Comparison of ENCODE assay signal across 18 cellular contexts in the genomic region with DNA sequence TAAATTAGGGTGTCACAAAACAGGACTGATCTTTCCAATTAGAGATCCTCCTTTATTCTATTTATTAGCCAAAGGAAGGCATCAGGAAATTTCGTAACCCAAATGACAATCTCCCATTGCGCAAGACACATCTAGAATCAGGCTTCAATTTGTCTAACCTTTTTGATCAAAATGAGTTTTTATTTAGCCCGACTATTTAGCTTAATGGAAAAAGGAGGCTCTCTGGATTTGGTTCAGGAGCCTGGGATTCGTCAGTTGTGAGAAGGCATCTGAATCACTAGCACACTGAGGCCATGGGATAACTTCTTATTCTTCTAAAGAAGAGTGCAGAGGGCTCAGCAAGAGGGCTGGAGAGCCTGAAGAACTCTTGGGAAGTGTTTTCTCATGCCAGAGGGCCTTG.
"Had no signal": no experiment of that assay in that cellular context is flagged by ENCODE, and none has a peak within 500 bp of the region (broad histone marks: within the 10 kb centered on the region; RNA-seq: fewer than 3 reads in every experiment).

No MANE protein-coding gene starts in this region.

- ATAC-seq: mucosa of descending colon; natural killer cell treated with Interleukin-12 subunit alpha and Interleukin-12 subunit beta and Interleukin-15 and Interleukin-18, amount 100 ng/mL, for 72 hours; sciatic nerve; stimulated activated naive B cell treated with anti-CD40 and anti-IgM and Interleukin-4, amounts not matched to agents 10 μg/mL and 1 μg/mL and 100 μg/mL, for 72 hours; T-helper 17 cell had no signal

- H3K27ac ChIP-seq: esophagus squamous epithelium, hepatocyte had no signal

- H3K27ac Mint-ChIP-seq: activated naive CD4-positive, alpha-beta T cell treated with anti-CD3 and anti-CD28 coated beads, Interleukin-2, amount 50 U/mL, for 24 hours; natural killer cell treated with Interleukin-12 subunit alpha and Interleukin-12 subunit beta and Interleukin-15 and Interleukin-18, amount 100 ng/mL, for 72 hours; progenitor cell of endocrine pancreas; stimulated activated naive B cell treated with anti-CD40 and anti-IgM and Interleukin-4, amounts not matched to agents 10 μg/mL and 1 μg/mL and 100 μg/mL, for 72 hours; T-helper 17 cell; type B pancreatic cell had no signal

- DNase-seq: activated CD4-positive, alpha-beta T cell treated with anti-CD3 and anti-CD28 coated beads, Interleukin-2, amount 50 U/mL, for 4 hours; activated CD4-positive, CD25-positive, alpha-beta regulatory T cell; activated effector memory CD4-positive, alpha-beta T cell treated with Interleukin-2 at 50 U/mL for 16 hours; activated T-cell treated with anti-CD3 and anti-CD28 coated beads, Interleukin-2, amount 50 U/mL, for 1 hour; esophagus squamous epithelium; mammary epithelial cell; mucosa of descending colon; nucleus accumbens; stimulated activated CD4-positive, alpha-beta T cell treated with anti-CD3 and anti-CD28 coated beads, Interleukin-2, amount 100 ng/mL, for 24 hours; stimulated activated naive B cell treated with anti-CD40 and anti-IgM and Interleukin-4, amounts not matched to agents 10 μg/mL and 1 μg/mL and 100 μg/mL, for 72 hours; substantia nigra; T-helper 17 cell had no signal

- H3K9me3 Mint-ChIP-seq: activated naive CD4-positive, alpha-beta T cell treated with anti-CD3 and anti-CD28 coated beads, Interleukin-2, amount 50 U/mL, for 24 hours had no signal

- H3K4me3 ChIP-seq: esophagus squamous epithelium, hepatocyte, mucosa of descending colon had no signal

- H3K27me3 Mint-ChIP-seq: activated naive CD4-positive, alpha-beta T cell treated with anti-CD3 and anti-CD28 coated beads, Interleukin-2, amount 50 U/mL, for 24 hours; progenitor cell of endocrine pancreas; stimulated activated naive B cell treated with anti-CD40 and anti-IgM and Interleukin-4, amounts not matched to agents 10 μg/mL and 1 μg/mL and 100 μg/mL, for 72 hours; T-helper 17 cell had no signal

- H3K36me3 ChIP-seq: esophagus squamous epithelium had no signal

- H3K4me1 Mint-ChIP-seq: activated naive CD4-positive, alpha-beta T cell treated with anti-CD3 and anti-CD28 coated beads, Interleukin-2, amount 50 U/mL, for 24 hours; stimulated activated naive B cell treated with anti-CD40 and anti-IgM and Interleukin-4, amounts not matched to agents 10 μg/mL and 1 μg/mL and 100 μg/mL, for 72 hours; T-helper 17 cell had no signal

- H3K4me3 Mint-ChIP-seq: activated naive CD4-positive, alpha-beta T cell treated with anti-CD3 and anti-CD28 coated beads, Interleukin-2, amount 50 U/mL, for 24 hours; natural killer cell treated with Interleukin-12 subunit alpha and Interleukin-12 subunit beta and Interleukin-15 and Interleukin-18, amount 100 ng/mL, for 72 hours; stimulated activated naive B cell treated with anti-CD40 and anti-IgM and Interleukin-4, amounts not matched to agents 10 μg/mL and 1 μg/mL and 100 μg/mL, for 72 hours; T-helper 17 cell; type B pancreatic cell had no signal

- H3K9me3 ChIP-seq: esophagus squamous epithelium, mucosa of descending colon had no signal

- H3K36me3 Mint-ChIP-seq: activated naive CD4-positive, alpha-beta T cell treated with anti-CD3 and anti-CD28 coated beads, Interleukin-2, amount 50 U/mL, for 24 hours; natural killer cell treated with Interleukin-12 subunit alpha and Interleukin-12 subunit beta and Interleukin-15 and Interleukin-18, amount 100 ng/mL, for 72 hours; stimulated activated naive B cell treated with anti-CD40 and anti-IgM and Interleukin-4, amounts not matched to agents 10 μg/mL and 1 μg/mL and 100 μg/mL, for 72 hours had no signal
